20 cellular contexts compared by ENCODE assay signal in genomic region chr7:116432517-116432916, GRCh38.
A peak's percentile ranks its signal among the peaks of the same experiment; 100 is the strongest.
DNase-seq lines count a peak whose midpoint lies in the region; ATAC-seq, FAIRE-seq and TF ChIP-seq lines count a peak whose summit lies in the region.
"Had no signal": no experiment of that assay in that cellular context is flagged by ENCODE, and none has a peak within 500 bp of the region (broad histone marks: within the 10 kb centered on the region; RNA-seq: fewer than 3 reads in every experiment).

No MANE protein-coding gene starts in this region.

- no peaks in the 10 kb centered on the region for H3K9me3 Mint-ChIP-seq in endodermal cell

- dilution Hi-C loops in keratinocyte (cut with MboI; ENCODE audit: extremely low pct_ligation_motif_present, low sequenced_read_pairs) = no loop called here

- ATAC-seq in RWPE2 (ENCODE audit: low read depth) = no peak
- ATAC-seq: GM12878 had no signal

- H3K27me3 ChIP-seq in A673 (replicated peaks; ENCODE audit: insufficient read depth, low read depth, low read length, poor library complexity) (no peaks in the 10 kb centered on the region), RWPE2 (ENCODE audit: insufficient read depth, poor library complexity, severe bottlenecking) (no peaks in the 10 kb centered on the region), keratinocyte (ENCODE audit: control insufficient read depth, extremely low read depth, insufficient read depth, low read length) (no peaks in the 10 kb centered on the region), small intestine (ENCODE audit: control insufficient read depth in 2 of 2, insufficient read depth in 2 of 2, low read length in 2 of 2) (no peaks in the 10 kb centered on the region), endodermal cell (ENCODE audit: control insufficient read depth, insufficient read depth, low read length, poor library complexity, severe bottlenecking) (no peaks in the 10 kb centered on the region)

- H3K9ac ChIP-seq in keratinocyte (ENCODE audit: control insufficient read depth, extremely low read depth, insufficient read depth, low read length) (no peak overlapping the region), endodermal cell (ENCODE audit: extremely low read depth, low read length, poor library complexity, severe bottlenecking) (no peak overlapping the region)
- H3K9ac ChIP-seq: SK-N-SH had no signal

- H3K27ac Mint-ChIP-seq in endodermal cell = no peak overlapping the region

- H3K4me1 Mint-ChIP-seq in endodermal cell = peaks cover 2% of the 10 kb centered on the region

- 80 to 88% (median 82%) methylated on average over 2 of the region's 2 CpGs for WGBS in small intestine, 3 donors
- WGBS in endodermal cell (ENCODE audit: insufficient coverage in 1 of 2, insufficient read length in 1 of 2), 2 experiments = 70 to 80% methylated on average over 2 of the region's 2 CpGs

- no peaks in the 10 kb centered on the region for H3K36me3 Mint-ChIP-seq in endodermal cell (ENCODE audit: low read depth)

- intact Hi-C loops in A673 (cut with micrococcal nuclease; ENCODE audit: unreplicated experiment) = no loop called here

- H3K4me3 ChIP-seq in A673 (ENCODE audit: low read depth, low read length, poor library complexity, severe bottlenecking) = no peak overlapping the region
- H3K4me3 ChIP-seq in HEK293 (ENCODE audit: low read depth, low read length) = no peak overlapping the region
- no peak overlapping the region for H3K4me3 ChIP-seq in RWPE2 (ENCODE audit: severe bottlenecking)
- H3K4me3 ChIP-seq in keratinocyte (ENCODE audit: control insufficient read depth in 2 of 3, extremely low read depth in 1 of 3, insufficient read depth in 2 of 3, low read depth in 1 of 3, low read length in 3 of 3) = no peak overlapping the region
- no peak overlapping the region for H3K4me3 ChIP-seq in small intestine (ENCODE audit: low read depth in 1 of 2, low read length in 2 of 2)
- H3K4me3 ChIP-seq in endodermal cell (ENCODE audit: low read length) = no peak overlapping the region
- H3K4me3 ChIP-seq: GM12878 had no signal

- H3K79me2 ChIP-seq in keratinocyte (ENCODE audit: control insufficient read depth, insufficient read depth, low read length) = no peaks in the 10 kb centered on the region

- POLR2A ChIA-PET in A673 (lab: Charles Lee; ENCODE audit: low non-redundant PET) = no interaction called here
- POLR2A ChIA-PET in HEK293 (lab: Yijun Ruan, JAX) = no interaction called here

- in situ Hi-C loops in GM13976 (cut with MboI; ENCODE audit: low sequenced_read_pairs, unreplicated experiment) = no loop called here

- no peak for TF ChIP-seq CTCF in A673 (conservative IDR thresholded peaks at IDR 0.05; ENCODE audit: low read depth, low read length)
- no peak for TF ChIP-seq CTCF in HEK293 (tag by site-specific recombination; IDR thresholded peaks at IDR 0.05)
- no peak for TF ChIP-seq CTCF in RWPE2 (IDR thresholded peaks at IDR 0.05; ENCODE audit: poor library complexity, severe bottlenecking)
- TF ChIP-seq CTCF in keratinocyte (optimal IDR thresholded peaks at IDR 0.05 in 1 of 3, IDR thresholded peaks at IDR 0.05 in 1 of 3, conservative IDR thresholded peaks at IDR 0.05 in 1 of 3; ENCODE audit: extremely low read depth in 1 of 3, insufficient read depth in 2 of 3, low read length in 3 of 3) = no peak
- TF ChIP-seq CTCF in endodermal cell (conservative IDR thresholded peaks at IDR 0.05) = no peak
- TF ChIP-seq CTCF in GM13976 (IDR thresholded peaks at IDR 0.05; ENCODE audit: borderline replicate concordance, control extremely low read depth, extremely low read depth, insufficient read depth, missing control alignments) = no peak

- no peak overlapping the region for H3K4me3 Mint-ChIP-seq in endodermal cell

- no peaks in the 10 kb centered on the region for H3K27me3 Mint-ChIP-seq in endodermal cell (ENCODE audit: insufficient read depth)

- H3K27ac ChIP-seq in A673 (ENCODE audit: low read depth, low read length, poor library complexity, severe bottlenecking) (peak overlapping the region; percentile 7), HEK293 (ENCODE audit: extremely low read depth, low read depth, low read length) (no peak overlapping the region), RWPE2 (ENCODE audit: poor library complexity, severe bottlenecking) (peak overlapping the region; percentile 99), keratinocyte (ENCODE audit: control insufficient read depth, insufficient read depth, low read length) (no peak overlapping the region), small intestine (ENCODE audit: low read depth in 1 of 2, low read length in 1 of 2) (no peak overlapping the region), endodermal cell (ENCODE audit: low read depth, low read length) (no peak overlapping the region)
- H3K27ac ChIP-seq: C4-2B had no signal

- no TSS peak for BruUV-seq in A673 (replicated peaks; lab: Mats Ljungman, UMichigan)

- H2AFZ ChIP-seq in keratinocyte (ENCODE audit: control insufficient read depth, low read length) = no peak overlapping the region

- no peaks in the 10 kb centered on the region for H4K20me1 ChIP-seq in keratinocyte (ENCODE audit: control insufficient read depth, extremely low read depth, insufficient read depth, low read length)

- H3K36me3 ChIP-seq in A673 (ENCODE audit: insufficient read depth, low read length, poor library complexity, severe bottlenecking) = no peaks in the 10 kb centered on the region
- no peaks in the 10 kb centered on the region for H3K36me3 ChIP-seq in HEK293 (ENCODE audit: control insufficient read depth in 2 of 2, insufficient read depth in 1 of 2, low read length in 2 of 2)
- no peaks in the 10 kb centered on the region; the same call in 1 of the 2 replicates for H3K36me3 ChIP-seq in RWPE2 (ENCODE audit: low read depth)
- H3K36me3 ChIP-seq in keratinocyte (ENCODE audit: control insufficient read depth in 2 of 2, extremely low read depth in 1 of 2, insufficient read depth in 2 of 2, low read length in 2 of 2) = no peaks in the 10 kb centered on the region
- H3K36me3 ChIP-seq in small intestine (ENCODE audit: control insufficient read depth in 2 of 2, insufficient read depth in 2 of 2, low read length in 2 of 2) = no peaks in the 10 kb centered on the region
- H3K36me3 ChIP-seq in endodermal cell (ENCODE audit: control insufficient read depth, insufficient read depth, low read length) = no peaks in the 10 kb centered on the region

- peak; percentile 56 for FAIRE-seq in keratinocyte (lab: Jason Lieb, UNC)
- no peak for FAIRE-seq in small intestine (lab: Jason Lieb, UNC)
- FAIRE-seq: GM12878 had no signal

- H3K4me2 ChIP-seq in keratinocyte (ENCODE audit: control insufficient read depth, extremely low read depth, insufficient read depth, low read depth, low read length) = no peak overlapping the region
- H3K4me2 ChIP-seq: SK-N-SH had no signal

- H3K4me1 ChIP-seq in A673 (ENCODE audit: insufficient read depth, low read length, poor library complexity, severe bottlenecking) (peaks cover 18% of the 10 kb centered on the region), HEK293 (ENCODE audit: control insufficient read depth, insufficient read depth, low read length) (no peaks in the 10 kb centered on the region), RWPE2 (ENCODE audit: insufficient read depth, poor library complexity, severe bottlenecking) (peaks cover 28% of the 10 kb centered on the region), keratinocyte (ENCODE audit: control insufficient read depth, extremely low read depth, insufficient read depth, low read length) (peaks cover 25% of the 10 kb centered on the region), small intestine (ENCODE audit: control insufficient read depth in 2 of 2, insufficient read depth in 1 of 2, low read depth in 1 of 2, low read length in 1 of 2) (no peaks in the 10 kb centered on the region), endodermal cell (ENCODE audit: control insufficient read depth, insufficient read depth, low read length) (no peaks in the 10 kb centered on the region)

- H3K9me3 ChIP-seq in A673 (ENCODE audit: low read depth, low read length, poor library complexity, severe bottlenecking) (peaks cover 7% of the 10 kb centered on the region), HEK293 (ENCODE audit: control insufficient read depth, insufficient read depth, low read depth, low read length) (no peaks in the 10 kb centered on the region), RWPE2 (ENCODE audit: severe bottlenecking) (peaks cover 6% of the 10 kb centered on the region), keratinocyte (ENCODE audit: control insufficient read depth, low read depth, low read length) (no peaks in the 10 kb centered on the region), small intestine (ENCODE audit: control insufficient read depth, low read depth) (no peaks in the 10 kb centered on the region), endodermal cell (ENCODE audit: control insufficient read depth, low read length) (no peaks in the 10 kb centered on the region)

- H3K9me1 ChIP-seq in keratinocyte (ENCODE audit: control insufficient read depth, extremely low read depth, insufficient read depth, low read length) = no peaks in the 10 kb centered on the region

- CTCF ChIA-PET in A673 (lab: Charles Lee) = no interaction called here
- CTCF ChIA-PET in HEK293 (lab: Yijun Ruan, JAX) = interaction anchor here (0.6 kb wide), 1 partner anchor 110 kb away, joined by 3 read pairs; no protein-coding TSS in a partner anchor

- DNase-seq in A673 (ENCODE audit: low spot score) (no peak), RWPE2 (ENCODE audit: low spot score) (no peak), keratinocyte (ENCODE audit: low read depth, low spot score) (no peak), small intestine (no peak), endodermal cell (no peak), iPS-NIHi7 (ENCODE audit: extremely low spot score) (no peak), GM13976 (ENCODE audit: low spot score) (no peak)
- DNase-seq: DND-41, GDM1, H7, KBM-7, NCI-H1436, NCI-H2029, NCI-H2171, NCI-H446, SHP77, SK-N-SH had no signal

TF ChIP-seq in HEK293, 187 proteins besides CTCF, POLR2A, EP300 and RAD21:
- TF ChIP-seq EGR2 (tag by site-specific recombination; IDR thresholded peaks at IDR 0.05; ENCODE audit: low read depth) (0 out of 2 replicates have a peak, but pooled peaks have one; percentile 15), ZFHX2 (tag by site-specific recombination; conservative IDR thresholded peaks at IDR 0.05) (0 out of 2 replicates have a peak, but pooled peaks have one; percentile 17), ZNF174 (tag by site-specific recombination; IDR thresholded peaks at IDR 0.05) (no peak)

Comparison
In these comparisons a context has a peak if more than half of its experiments do, and no peak if none do; other contexts are left out.
1. H3K27ac ChIP-seq: peak in A673 (single experiment) and RWPE2 (single experiment); none in HEK293 (single experiment), keratinocyte (single experiment), small intestine (0 of 2) and endodermal cell (single experiment).